Comparison of ENCODE assay signal across 10 cellular contexts in the genomic region with DNA sequence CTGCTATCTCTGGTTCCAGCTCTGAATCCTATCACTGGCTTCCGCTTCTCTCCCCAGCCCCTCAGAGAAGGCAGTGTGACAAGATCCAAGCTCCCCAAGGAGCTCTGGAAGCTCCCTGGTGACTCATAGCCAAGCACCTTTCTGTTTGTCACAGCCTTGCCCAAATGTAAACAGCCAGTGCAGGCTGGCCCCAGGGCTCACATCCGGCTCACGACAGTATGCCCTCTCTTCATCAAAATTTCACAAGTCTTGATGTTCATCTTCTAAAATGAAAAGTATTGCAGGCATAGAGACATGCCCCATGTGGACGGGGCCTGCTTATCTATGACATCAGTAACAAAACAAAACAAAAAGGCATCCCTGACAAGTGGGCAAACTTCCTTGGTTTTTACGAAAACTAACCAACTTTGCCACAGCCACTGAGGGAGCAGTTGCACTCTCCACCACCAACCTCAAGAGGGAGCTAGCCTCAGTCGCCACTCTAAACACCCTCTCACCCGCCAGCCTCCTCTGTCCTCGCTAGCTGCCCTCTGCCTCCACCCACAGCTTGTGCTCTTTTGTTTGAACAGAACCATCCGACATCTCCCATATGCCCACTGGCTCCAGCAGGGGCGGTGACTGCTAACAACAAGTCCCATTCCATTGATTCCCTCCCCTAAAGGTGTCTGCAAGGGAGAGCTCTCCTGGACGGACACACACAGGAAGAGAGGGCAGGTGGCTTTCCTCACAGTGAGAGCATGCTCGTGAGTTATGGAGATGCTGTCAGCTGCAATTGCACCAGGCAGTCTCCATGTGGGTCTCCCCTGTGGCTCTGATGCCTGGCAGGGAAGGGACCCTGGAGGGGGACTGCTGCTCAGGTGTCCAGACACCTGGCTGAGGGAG.
DNase-seq lines count a peak whose midpoint lies in the region; ATAC-seq and TF ChIP-seq lines count a peak whose summit lies in the region.
"Had no signal": no experiment of that assay in that cellular context is flagged by ENCODE, and none has a peak within 500 bp of the region (broad histone marks: within the 10 kb centered on the region; RNA-seq: fewer than 3 reads in every experiment).

No MANE protein-coding gene starts in this region.

- H3K36me3 ChIP-seq in esophagus (ENCODE audit: control insufficient read depth in 2 of 2, insufficient read depth in 2 of 2, low read length in 1 of 2) (no peaks in the 10 kb centered on the region), stomach (no peaks in the 10 kb centered on the region)

- no peak overlapping the region for H3K4me3 ChIP-seq in esophagus (ENCODE audit: low read depth in 1 of 2, low read length in 2 of 2)
- H3K4me3 ChIP-seq in stomach: no peak overlapping the region

- intact Hi-C loops in stomach (cut with DNase I; ENCODE audit: low total_unique reads): no loop called here

- no peak for TF ChIP-seq POLR2A in stomach (IDR thresholded peaks at IDR 0.05)

- WGBS in esophagus, 2 donors: 50 to 62% methylated on average over 12 of the region's 12 CpGs
- 37 to 63% (median 45%) methylated on average over 12 of the region's 12 CpGs for WGBS in stomach, 5 donors

- TF ChIP-seq CTCF in stomach (IDR thresholded peaks at IDR 0.05): peak in 2 of 7 experiments; percentile 8 to 40

- peak overlapping the region; percentile 90 to 93 for H3K27ac ChIP-seq in esophagus (ENCODE audit: low read depth in 2 of 2, low read length in 1 of 2)
- peak overlapping the region in 4 of 5 donors; percentile 59 to 83 (median 74) for H3K27ac ChIP-seq in stomach

- H3K9me3 ChIP-seq in esophagus (ENCODE audit: control insufficient read depth in 2 of 2, insufficient read depth in 1 of 2, low read depth in 1 of 2, low read length in 1 of 2): no peaks in the 10 kb centered on the region
- no peaks in the 10 kb centered on the region for H3K9me3 ChIP-seq in stomach

- no peak for ATAC-seq in HG03159 (IDR thresholded peaks at IDR 0.05; ENCODE audit: unreplicated experiment)
- no peak for ATAC-seq in GM18868 (IDR thresholded peaks at IDR 0.05; ENCODE audit: unreplicated experiment)
- ATAC-seq: stimulated activated memory B cell treated with anti-CD40 and anti-IgM and Interleukin-4, amounts not matched to agents 10 μg/mL and 1 μg/mL and 100 μg/mL, for 72 hours had no signal

- H3K27me3 ChIP-seq in esophagus (ENCODE audit: control insufficient read depth in 1 of 2, insufficient read depth in 2 of 2, low read length in 2 of 2) (no peaks in the 10 kb centered on the region), stomach (no peaks in the 10 kb centered on the region)

- TF ChIP-seq EP300 in stomach (IDR thresholded peaks at IDR 0.05): no peak

- H3K4me1 ChIP-seq in esophagus (ENCODE audit: control insufficient read depth in 2 of 2, insufficient read depth in 2 of 2, low read length in 1 of 2): peaks cover 13 to 38% of the 10 kb centered on the region in 2 donors
- H3K4me1 ChIP-seq in stomach: peaks cover 18 to 34% (median 31%) of the 10 kb centered on the region in 4 donors

- DNase-seq in DMS 273 (lab: John Stamatoyannopoulos, UW; ENCODE audit: unreplicated experiment) (peak; percentile 31), DMS 273 treated with DMSO at 0.1 percent for 48 hours (lab: John Stamatoyannopoulos, UW) (no peak), NCI-H69 (lab: John Stamatoyannopoulos, UW) (peak; percentile 93), stomach (peak; percentile 45), occipital lobe (lab: John Stamatoyannopoulos, UW) (no peak)
- DNase-seq: activated CD4-positive, alpha-beta T cell treated with anti-CD3 and anti-CD28 coated beads, Interleukin-2, amount 50 U/mL, for 48 hours had no signal

Comparison
In these comparisons a context has a peak if more than half of its experiments do, and no peak if none do; other contexts are left out.
1. DNase-seq: peak in DMS 273 (single experiment), NCI-H69 (single experiment) and stomach (single experiment); none in DMS 273 treated with DMSO at 0.1 percent for 48 hours (single experiment) and occipital lobe (single experiment).